8 cellular contexts compared by ENCODE assay signal in the genomic region with DNA sequence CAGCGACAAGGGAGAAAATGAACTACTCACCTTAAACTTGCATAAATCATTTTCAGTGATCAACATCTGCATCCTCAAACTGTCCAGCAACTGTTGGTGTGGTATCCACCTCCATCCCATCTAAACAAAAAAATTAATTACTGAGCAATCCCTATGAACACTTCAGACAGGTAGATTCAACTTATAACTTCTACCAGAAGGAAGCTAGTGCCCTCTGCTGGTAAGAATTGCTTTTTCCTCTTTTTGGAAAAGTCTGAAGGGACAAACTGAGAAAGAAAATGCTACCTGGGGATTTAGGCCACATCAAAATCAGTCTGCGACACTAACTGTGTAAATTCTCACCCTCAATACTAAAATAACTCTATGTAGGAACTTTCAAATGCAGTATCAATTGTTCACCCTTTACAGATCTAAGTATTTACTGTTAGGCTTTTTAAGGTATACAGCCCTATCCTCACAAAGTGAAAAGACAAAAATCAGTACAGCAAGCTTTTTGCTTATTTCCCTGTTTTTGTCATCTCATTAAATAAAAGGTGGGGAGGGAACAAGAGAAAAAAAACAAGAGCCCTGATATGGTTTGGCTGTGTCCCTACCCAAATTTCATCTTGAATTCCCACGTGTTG. TPM values are rescaled to one million over a fixed set of nuclear protein-coding genes. Genes with fewer than 3 reads are reported as not detected.
DNase-seq lines count a peak whose midpoint lies in the region; ATAC-seq, FAIRE-seq and TF ChIP-seq lines count a peak whose summit lies in the region.

No MANE protein-coding gene starts in this region.

- H3K9me3 ChIP-seq in PC-3 (ENCODE audit: low read length) (no peaks in the 10 kb centered on the region), neutrophil (no peaks in the 10 kb centered on the region)

- no peak overlapping the region for H3K9ac ChIP-seq in PC-3 (ENCODE audit: low read length)

- no peak overlapping the region for H2AFZ ChIP-seq in PC-3 (ENCODE audit: low read length)

- no peaks in the 10 kb centered on the region for H3K27me3 ChIP-seq in PC-3 (ENCODE audit: low read length)
- no peaks in the 10 kb centered on the region for H3K27me3 ChIP-seq in neutrophil

- H4K20me1 ChIP-seq in PC-3 (ENCODE audit: low read length) = no peaks in the 10 kb centered on the region

- ATAC-seq in PC-3 (peak; percentile 57), GM21825 (IDR thresholded peaks at IDR 0.05; ENCODE audit: unreplicated experiment) (no peak), WTC11 (no peak)

- no peaks in the 10 kb centered on the region for H3K79me2 ChIP-seq in PC-3 (ENCODE audit: low read length)

- H3K4me3 ChIP-seq in PC-3 (ENCODE audit: low read length) = no peak overlapping the region
- H3K4me3 ChIP-seq in neutrophil (ENCODE audit: low read depth in 1 of 2, low read length in 1 of 2) = no peak overlapping the region

- H3K27ac ChIP-seq in PC-3 (ENCODE audit: low read length) (no peak overlapping the region), epithelial cell of prostate (no peak overlapping the region), neutrophil (no peak overlapping the region)

- H3K9me3 Mint-ChIP-seq in WTC11 = no peaks in the 10 kb centered on the region

- CTCF ChIA-PET in PC-3 (lab: Charles Lee) (interaction anchor here (0.6 to 0.9 kb wide), 4 partner anchors 70 to 424 kb away, joined by 3 to 4 read pairs (median 3); a partner anchor contains a TSS), WTC11 (lab: Charles Lee) (interaction anchor here (0.6 to 1.6 kb wide), 15 partner anchors 8 to 754 kb away, joined by 3 to 10 read pairs (median 3); a partner anchor contains a TSS)

- BruUV-seq in PC-3 (replicated peaks; lab: Mats Ljungman, UMichigan) = no TSS peak

- no peak overlapping the region for H3K4me2 ChIP-seq in PC-3 (ENCODE audit: low read length)

- intact Hi-C loops in PC-3 (cut with micrococcal nuclease) = loop anchor here (2.0 kb wide), 2 partner anchors 63 to 425 kb away; no protein-coding TSS in a partner anchor

- H3K36me3 ChIP-seq in PC-3 (ENCODE audit: low read depth, low read length) = peaks cover 55% of the 10 kb centered on the region
- H3K36me3 ChIP-seq in neutrophil = peaks cover 55% of the 10 kb centered on the region

- H3K27me3 Mint-ChIP-seq in WTC11 (ENCODE audit: low read depth) = no peaks in the 10 kb centered on the region

- no peaks in the 10 kb centered on the region for H3K4me1 Mint-ChIP-seq in WTC11

- no peaks in the 10 kb centered on the region for H3F3A ChIP-seq in PC-3 (ENCODE audit: low read length, unreplicated experiment)

- DNase-seq in DMS53 (lab: John Stamatoyannopoulos, UW) (peak; percentile 89), HTR-8/SVneo (ENCODE audit: insufficient read length, low spot score) (peak; percentile 46), PC-3 (peak; percentile 92), epithelial cell of prostate (ENCODE audit: low read depth, low spot score) (peak; percentile 5), WTC11 (ENCODE audit: low spot score) (no peak)
- no peak for DNase-seq in activated naive CD4-positive, alpha-beta T cell treated with anti-CD3 and anti-CD28 coated beads, Interleukin-2, amount 50 U/mL, for 16 hours

- H3K4me1 ChIP-seq in PC-3 (ENCODE audit: insufficient read depth, low read length) (no peaks in the 10 kb centered on the region), neutrophil (ENCODE audit: control insufficient read depth in 1 of 2, insufficient read depth in 1 of 2, low read depth in 1 of 2, low read length in 1 of 2) (no peaks in the 10 kb centered on the region)

- no peaks in the 10 kb centered on the region for H3K9me2 ChIP-seq in PC-3 (replicated peaks; ENCODE audit: low read length)

- H3K27ac Mint-ChIP-seq in WTC11 = no peak overlapping the region

- FAIRE-seq in HTR-8/SVneo (lab: Jason Lieb, UNC) = peak; percentile 83

- POLR2A ChIA-PET in PC-3 (lab: Charles Lee; ENCODE audit: unreplicated experiment) = no interaction called here
- POLR2A ChIA-PET in WTC11 (lab: Charles Lee) = no interaction called here

- TF ChIP-seq CTCF in PC-3 (conservative IDR thresholded peaks at IDR 0.05; ENCODE audit: low read depth, low read length) (peak; percentile 93), neutrophil (IDR thresholded peaks at IDR 0.05) (peak; percentile 41), WTC11 (IDR thresholded peaks at IDR 0.05) (no peak; the same call in 1 of the 2 replicates)

- H3K36me3 Mint-ChIP-seq in WTC11 = peaks cover 73% of the 10 kb centered on the region

- no peak overlapping the region for H3K4me3 Mint-ChIP-seq in WTC11

TF ChIP-seq in WTC11, 78 proteins besides CTCF, POLR2A, EP300 and RAD21 (continues in another document):
- TF ChIP-seq, protein P1, sequence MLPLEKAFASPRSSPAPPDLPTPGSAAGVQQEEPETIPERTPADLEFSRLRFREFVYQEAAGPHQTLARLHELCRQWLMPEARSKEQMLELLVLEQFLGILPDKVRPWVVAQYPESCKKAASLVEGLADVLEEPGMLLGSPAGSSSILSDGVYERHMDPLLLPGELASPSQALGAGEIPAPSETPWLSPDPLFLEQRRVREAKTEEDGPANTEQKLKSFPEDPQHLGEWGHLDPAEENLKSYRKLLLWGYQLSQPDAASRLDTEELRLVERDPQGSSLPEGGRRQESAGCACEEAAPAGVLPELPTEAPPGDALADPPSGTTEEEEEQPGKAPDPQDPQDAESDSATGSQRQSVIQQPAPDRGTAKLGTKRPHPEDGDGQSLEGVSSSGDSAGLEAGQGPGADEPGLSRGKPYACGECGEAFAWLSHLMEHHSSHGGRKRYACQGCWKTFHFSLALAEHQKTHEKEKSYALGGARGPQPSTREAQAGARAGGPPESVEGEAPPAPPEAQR (CRISPR knock-in tag; IDR thresholded peaks at IDR 0.05) = no peak
- TF ChIP-seq, protein P2, sequence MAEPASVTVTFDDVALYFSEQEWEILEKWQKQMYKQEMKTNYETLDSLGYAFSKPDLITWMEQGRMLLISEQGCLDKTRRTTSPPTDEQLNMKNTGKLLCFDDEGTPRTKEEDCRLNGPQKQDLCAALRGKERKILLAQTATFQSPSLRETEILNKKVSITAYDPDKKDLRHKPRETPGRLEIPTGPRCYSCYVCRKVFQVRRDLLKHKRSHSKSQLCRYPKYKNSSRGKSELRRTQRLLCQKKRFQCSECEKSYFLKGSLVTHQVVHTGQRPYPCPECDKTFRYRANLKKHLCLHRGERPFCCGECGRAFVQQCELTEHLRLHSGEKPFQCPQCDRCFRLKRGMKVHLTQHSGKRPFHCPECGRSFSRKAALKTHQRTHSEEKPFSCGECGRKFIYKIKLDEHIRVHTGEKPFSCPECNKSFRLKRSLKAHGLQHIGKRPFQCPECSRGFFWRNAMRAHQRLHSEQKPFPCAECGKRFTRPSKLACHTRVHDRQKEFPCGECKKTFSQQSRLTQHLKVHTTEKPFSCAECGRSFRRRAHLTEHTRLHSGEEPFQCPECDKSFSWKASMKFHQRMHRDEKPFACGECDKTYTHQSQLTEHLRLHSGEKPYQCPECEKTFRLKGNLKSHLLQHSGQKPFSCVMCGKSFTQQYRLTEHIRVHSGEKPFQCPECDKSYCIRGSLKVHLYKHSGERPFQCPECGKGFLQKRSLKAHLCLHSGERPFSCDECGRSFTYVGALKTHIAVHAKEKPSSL (CRISPR knock-in tag; conservative IDR thresholded peaks at IDR 0.05) = no peak
- TF ChIP-seq, protein P3, sequence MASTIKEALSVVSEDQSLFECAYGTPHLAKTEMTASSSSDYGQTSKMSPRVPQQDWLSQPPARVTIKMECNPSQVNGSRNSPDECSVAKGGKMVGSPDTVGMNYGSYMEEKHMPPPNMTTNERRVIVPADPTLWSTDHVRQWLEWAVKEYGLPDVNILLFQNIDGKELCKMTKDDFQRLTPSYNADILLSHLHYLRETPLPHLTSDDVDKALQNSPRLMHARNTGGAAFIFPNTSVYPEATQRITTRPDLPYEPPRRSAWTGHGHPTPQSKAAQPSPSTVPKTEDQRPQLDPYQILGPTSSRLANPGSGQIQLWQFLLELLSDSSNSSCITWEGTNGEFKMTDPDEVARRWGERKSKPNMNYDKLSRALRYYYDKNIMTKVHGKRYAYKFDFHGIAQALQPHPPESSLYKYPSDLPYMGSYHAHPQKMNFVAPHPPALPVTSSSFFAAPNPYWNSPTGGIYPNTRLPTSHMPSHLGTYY (CRISPR knock-in tag; IDR thresholded peaks at IDR 0.05) = no peak
- TF ChIP-seq, protein P4, sequence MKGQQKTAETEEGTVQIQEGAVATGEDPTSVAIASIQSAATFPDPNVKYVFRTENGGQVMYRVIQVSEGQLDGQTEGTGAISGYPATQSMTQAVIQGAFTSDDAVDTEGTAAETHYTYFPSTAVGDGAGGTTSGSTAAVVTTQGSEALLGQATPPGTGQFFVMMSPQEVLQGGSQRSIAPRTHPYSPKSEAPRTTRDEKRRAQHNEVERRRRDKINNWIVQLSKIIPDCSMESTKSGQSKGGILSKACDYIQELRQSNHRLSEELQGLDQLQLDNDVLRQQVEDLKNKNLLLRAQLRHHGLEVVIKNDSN (CRISPR knock-in tag; IDR thresholded peaks at IDR 0.05) = no peak
- TF ChIP-seq, protein P5, sequence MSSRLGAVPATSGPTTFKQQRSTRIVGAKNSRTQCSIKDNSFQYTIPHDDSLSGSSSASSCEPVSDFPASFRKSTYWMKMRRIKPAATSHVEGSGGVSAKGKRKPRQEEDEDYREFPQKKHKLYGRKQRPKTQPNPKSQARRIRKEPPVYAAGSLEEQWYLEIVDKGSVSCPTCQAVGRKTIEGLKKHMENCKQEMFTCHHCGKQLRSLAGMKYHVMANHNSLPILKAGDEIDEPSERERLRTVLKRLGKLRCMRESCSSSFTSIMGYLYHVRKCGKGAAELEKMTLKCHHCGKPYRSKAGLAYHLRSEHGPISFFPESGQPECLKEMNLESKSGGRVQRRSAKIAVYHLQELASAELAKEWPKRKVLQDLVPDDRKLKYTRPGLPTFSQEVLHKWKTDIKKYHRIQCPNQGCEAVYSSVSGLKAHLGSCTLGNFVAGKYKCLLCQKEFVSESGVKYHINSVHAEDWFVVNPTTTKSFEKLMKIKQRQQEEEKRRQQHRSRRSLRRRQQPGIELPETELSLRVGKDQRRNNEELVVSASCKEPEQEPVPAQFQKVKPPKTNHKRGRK (CRISPR knock-in tag; IDR thresholded peaks at IDR 0.05; ENCODE audit: borderline replicate concordance) = no peak
- TF ChIP-seq, protein P6, sequence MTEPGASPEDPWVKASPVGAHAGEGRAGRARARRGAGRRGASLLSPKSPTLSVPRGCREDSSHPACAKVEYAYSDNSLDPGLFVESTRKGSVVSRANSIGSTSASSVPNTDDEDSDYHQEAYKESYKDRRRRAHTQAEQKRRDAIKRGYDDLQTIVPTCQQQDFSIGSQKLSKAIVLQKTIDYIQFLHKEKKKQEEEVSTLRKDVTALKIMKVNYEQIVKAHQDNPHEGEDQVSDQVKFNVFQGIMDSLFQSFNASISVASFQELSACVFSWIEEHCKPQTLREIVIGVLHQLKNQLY (CRISPR knock-in tag; IDR thresholded peaks at IDR 0.05) = no peak

RNA-seq across cellular contexts. Expression of a gene that starts 17.9 kb away (rescaled TPM):
- total RNA-seq in PC-3 (2014; rRNA removed) (302 and 361 TPM in 2 replicates), WTC11 (2021) (147 to 153 TPM (median 152 TPM) in 3 replicates)

RNA-seq across cellular contexts. Expression of a gene that starts 29.9 kb away (rescaled TPM):
- total RNA-seq in PC-3 (2014; rRNA removed) = 2.2 and 3.1 TPM in 2 replicates
- 0.99 to 1.6 TPM (median 1.2 TPM) in 3 replicates for total RNA-seq in WTC11 (2021)

Comparison
In these comparisons a context has a peak if more than half of its experiments do, and no peak if none do; other contexts are left out.
1. DNase-seq: peak in DMS53 (single experiment), HTR-8/SVneo (single experiment), PC-3 (single experiment) and epithelial cell of prostate (single experiment); none in WTC11 (single experiment) and activated naive CD4-positive, alpha-beta T cell treated with anti-CD3 and anti-CD28 coated beads, Interleukin-2, amount 50 U/mL, for 16 hours (single experiment).